ENCODE assay signal across 1 cellular context in the genomic region with DNA sequence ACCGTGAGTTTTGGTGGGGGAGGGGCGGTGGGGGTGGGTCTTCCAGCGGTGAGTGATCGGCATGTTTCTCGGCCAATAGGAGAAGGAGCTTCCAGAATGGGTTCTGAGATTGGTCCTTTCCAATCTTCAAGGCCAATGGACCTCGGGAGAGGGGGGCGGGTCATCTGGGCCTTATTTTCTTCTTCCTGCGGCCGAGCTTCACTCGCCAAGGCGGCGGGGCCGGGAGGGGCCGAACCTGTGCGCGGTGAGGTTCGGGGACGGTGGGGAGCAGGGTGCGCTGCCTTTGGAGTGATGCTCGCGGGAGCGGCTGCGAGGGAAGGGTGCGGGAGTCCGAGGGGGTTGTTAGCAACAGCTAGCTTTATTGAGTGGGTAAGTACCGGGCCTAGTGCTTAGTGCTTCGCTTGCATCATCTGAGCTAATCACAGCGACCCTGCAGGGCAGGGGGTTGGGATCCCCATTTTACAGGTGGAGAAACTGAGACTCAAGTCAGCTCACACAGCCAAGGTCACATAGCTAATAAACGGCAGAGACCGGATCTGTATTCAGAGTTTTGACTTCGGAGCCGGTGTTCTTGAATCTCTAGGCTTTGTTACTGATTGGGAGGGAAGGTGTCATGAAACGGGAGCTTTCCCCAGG.
TF ChIP-seq lines count a peak whose summit lies in the region.

No MANE protein-coding gene starts in this region.

TF ChIP-seq in HepG2, 621 proteins besides CTCF, POLR2A, EP300 and RAD21 (continued from another document):
- TF ChIP-seq ZNF251 (CRISPR knock-in tag; IDR thresholded peaks at IDR 0.05), result peak; percentile 54; the same call in 1 of the 2 replicates
- TF ChIP-seq, protein P1, sequence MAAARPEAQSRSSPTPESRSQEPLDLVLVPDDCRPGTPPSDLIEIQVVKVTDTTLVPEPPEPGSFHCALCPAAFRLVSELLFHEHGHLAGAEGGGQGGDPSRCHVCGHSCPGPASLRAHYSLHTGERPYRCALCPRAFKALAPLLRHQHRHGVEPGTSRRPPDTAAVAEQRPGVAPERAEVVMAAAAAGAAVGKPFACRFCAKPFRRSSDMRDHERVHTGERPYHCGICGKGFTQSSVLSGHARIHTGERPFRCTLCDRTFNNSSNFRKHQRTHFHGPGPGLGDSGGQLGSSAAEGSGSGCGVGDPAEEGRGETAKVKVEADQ (CRISPR knock-in tag; IDR thresholded peaks at IDR 0.05; ENCODE audit: borderline replicate concordance), result no peak
- TF ChIP-seq ZNF766 (CRISPR knock-in tag; IDR thresholded peaks at IDR 0.05; ENCODE audit: borderline replicate concordance), result peak; percentile 25; the same call in 1 of the 2 replicates
- peak; percentile 68; the same call in 1 of the 2 replicates for TF ChIP-seq ZMAT3 (CRISPR knock-in tag; conservative IDR thresholded peaks at IDR 0.05)
- TF ChIP-seq, protein P2, sequence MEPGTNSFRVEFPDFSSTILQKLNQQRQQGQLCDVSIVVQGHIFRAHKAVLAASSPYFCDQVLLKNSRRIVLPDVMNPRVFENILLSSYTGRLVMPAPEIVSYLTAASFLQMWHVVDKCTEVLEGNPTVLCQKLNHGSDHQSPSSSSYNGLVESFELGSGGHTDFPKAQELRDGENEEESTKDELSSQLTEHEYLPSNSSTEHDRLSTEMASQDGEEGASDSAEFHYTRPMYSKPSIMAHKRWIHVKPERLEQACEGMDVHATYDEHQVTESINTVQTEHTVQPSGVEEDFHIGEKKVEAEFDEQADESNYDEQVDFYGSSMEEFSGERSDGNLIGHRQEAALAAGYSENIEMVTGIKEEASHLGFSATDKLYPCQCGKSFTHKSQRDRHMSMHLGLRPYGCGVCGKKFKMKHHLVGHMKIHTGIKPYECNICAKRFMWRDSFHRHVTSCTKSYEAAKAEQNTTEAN (CRISPR knock-in tag; conservative IDR thresholded peaks at IDR 0.05), result no peak
- TF ChIP-seq MEIS1 (CRISPR knock-in tag; IDR thresholded peaks at IDR 0.05; ENCODE audit: borderline replicate concordance), result peak; percentile 75; the same call in 1 of the 2 replicates
- TF ChIP-seq, protein P3, sequence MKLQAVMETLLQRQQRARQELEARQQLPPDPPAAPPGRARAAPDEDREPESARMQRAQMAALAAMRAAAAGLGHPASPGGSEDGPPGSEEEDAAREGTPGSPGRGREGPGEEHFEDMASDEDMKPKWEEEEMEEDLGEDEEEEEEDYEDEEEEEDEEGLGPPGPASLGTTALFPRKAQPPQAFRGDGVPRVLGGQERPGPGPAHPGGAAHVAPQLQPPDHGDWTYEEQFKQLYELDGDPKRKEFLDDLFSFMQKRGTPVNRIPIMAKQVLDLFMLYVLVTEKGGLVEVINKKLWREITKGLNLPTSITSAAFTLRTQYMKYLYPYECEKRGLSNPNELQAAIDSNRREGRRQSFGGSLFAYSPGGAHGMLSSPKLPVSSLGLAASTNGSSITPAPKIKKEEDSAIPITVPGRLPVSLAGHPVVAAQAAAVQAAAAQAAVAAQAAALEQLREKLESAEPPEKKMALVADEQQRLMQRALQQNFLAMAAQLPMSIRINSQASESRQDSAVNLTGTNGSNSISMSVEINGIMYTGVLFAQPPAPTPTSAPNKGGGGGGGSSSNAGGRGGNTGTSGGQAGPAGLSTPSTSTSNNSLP (IDR thresholded peaks at IDR 0.05; ENCODE audit: low read depth, low read length), result no peak
- peak; percentile 59; the same call in 1 of the 2 replicates for TF ChIP-seq ZNF614 (CRISPR knock-in tag; IDR thresholded peaks at IDR 0.05; ENCODE audit: borderline replicate concordance)
